ENCODE assay signal across 29 cellular contexts in genomic region chr1:236930503-236930902, GRCh38.
"Had no signal": no experiment of that assay in that cellular context is flagged by ENCODE, and none has a peak within 500 bp of the region (broad histone marks: within the 10 kb centered on the region; RNA-seq: fewer than 3 reads in every experiment).

No MANE protein-coding gene starts in this region.

- H3K4me3 Mint-ChIP-seq: dendritic cell treated with granulocyte-macrophage colony-stimulating factor and Interleukin-4, amounts not matched to agents 40 ng/mL and 50 ng/mL, for 4 days; effector memory CD8-positive, alpha-beta T cell; endodermal cell had no signal

- H3K4me3 ChIP-seq: colonic mucosa, coronary artery, dorsolateral prefrontal cortex, esophagus muscularis mucosa, esophagus squamous epithelium, gastrocnemius medialis, gastroesophageal sphincter, heart left ventricle, heart right ventricle had no signal

- H3K4me1 ChIP-seq: colonic mucosa, esophagus muscularis mucosa, esophagus squamous epithelium, foreskin keratinocyte, gastrocnemius medialis, gastroesophageal sphincter, heart left ventricle, heart right ventricle had no signal

- DNase-seq: colonic mucosa; cortex of kidney; dermis blood vessel endothelial cell; dorsolateral prefrontal cortex; effector CD4-positive, alpha-beta T cell; effector CD8-positive, alpha-beta T cell; effector memory CD4-positive, alpha-beta T cell; effector memory CD8-positive, alpha-beta T cell; endodermal cell; erythroblast; esophagus squamous epithelium; foreskin fibroblast; foreskin keratinocyte; foreskin melanocyte; gastrocnemius medialis; glutamatergic neuron; head of caudate nucleus; heart left ventricle; heart right ventricle had no signal

- FAIRE-seq: colon, endometrium, endothelial cell of umbilical vein, frontal cortex had no signal

- H3K9me3 Mint-ChIP-seq: effector memory CD8-positive, alpha-beta T cell had no signal

- H3K27me3 Mint-ChIP-seq: dendritic cell treated with granulocyte-macrophage colony-stimulating factor and Interleukin-4, amounts not matched to agents 40 ng/mL and 50 ng/mL, for 4 days had no signal

- H3K27me3 ChIP-seq: colonic mucosa, esophagus muscularis mucosa, esophagus squamous epithelium, foreskin keratinocyte, gastrocnemius medialis, gastroesophageal sphincter, heart right ventricle had no signal

- H3K27ac Mint-ChIP-seq: dendritic cell treated with granulocyte-macrophage colony-stimulating factor and Interleukin-4, amounts not matched to agents 40 ng/mL and 50 ng/mL, for 4 days; effector memory CD8-positive, alpha-beta T cell; endodermal cell had no signal

- H3K27ac ChIP-seq: colonic mucosa, coronary artery, dorsolateral prefrontal cortex, epithelial cell of prostate, esophagus muscularis mucosa, esophagus squamous epithelium, foreskin keratinocyte, gastrocnemius medialis, gastroesophageal sphincter, heart left ventricle, heart right ventricle had no signal

- H3K36me3 ChIP-seq: colonic mucosa, esophagus muscularis mucosa, esophagus squamous epithelium, gastrocnemius medialis, gastroesophageal sphincter, heart left ventricle, heart right ventricle had no signal

- H3K9me3 ChIP-seq: colonic mucosa, esophagus muscularis mucosa, esophagus squamous epithelium, gastrocnemius medialis, gastroesophageal sphincter had no signal

- ATAC-seq: effector memory CD8-positive, alpha-beta T cell; esophagus mucosa; foreskin keratinocyte; gastrocnemius medialis; gastroesophageal sphincter; heart left ventricle had no signal
